24 cellular contexts compared by ENCODE assay signal in the genomic region with DNA sequence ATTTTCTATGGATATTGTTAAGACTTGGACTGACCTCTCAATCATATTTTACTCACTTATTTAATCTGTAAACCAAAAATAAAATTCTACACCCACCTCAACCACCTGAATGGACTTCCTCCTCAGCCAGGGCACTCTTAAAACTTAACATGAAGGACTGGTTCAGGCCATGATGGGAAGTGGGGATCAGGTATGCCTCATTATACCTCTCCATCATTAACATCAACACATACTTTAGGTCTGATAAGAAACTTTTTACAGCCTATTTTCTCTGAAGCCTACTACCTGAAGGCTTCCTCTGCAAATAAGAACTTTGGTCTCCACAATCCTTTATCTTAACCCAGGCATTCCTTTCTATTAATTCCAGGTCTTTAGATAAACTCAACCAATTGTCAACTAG.
DNase-seq lines count a peak whose midpoint lies in the region; TF ChIP-seq lines count a peak whose summit lies in the region.
"Had no signal": no experiment of that assay in that cellular context is flagged by ENCODE, and none has a peak within 500 bp of the region (broad histone marks: within the 10 kb centered on the region; RNA-seq: fewer than 3 reads in every experiment).

No MANE protein-coding gene starts in this region.

- H3K27me3 ChIP-seq in endodermal cell (ENCODE audit: control insufficient read depth, insufficient read depth, low read length, poor library complexity, severe bottlenecking) (peaks cover 32% of the 10 kb centered on the region), ovary (no peaks in the 10 kb centered on the region)
- H3K27me3 ChIP-seq: BLaER1 treated with 17β-estradiol and CSF1 and Interleukin-3, amounts not matched to agents 10 nM and 100 nM; MG63 had no signal

- H3K9ac ChIP-seq in endodermal cell (ENCODE audit: extremely low read depth, low read length, poor library complexity, severe bottlenecking) = no peak overlapping the region
- H3K9ac ChIP-seq: BLaER1 treated with 17β-estradiol and CSF1 and Interleukin-3, amounts not matched to agents 10 nM and 100 nM had no signal

- DNase-seq in DMS53 (lab: John Stamatoyannopoulos, UW) (peak; percentile 14), DMS53 treated with DMSO at 0.1 percent for 48 hours (lab: John Stamatoyannopoulos, UW; ENCODE audit: unreplicated experiment) (no peak), endodermal cell (no peak), osteocyte (ENCODE audit: extremely low spot score, unreplicated experiment) (no peak), ovary (no peak), inferior parietal cortex (ENCODE audit: extremely low spot score) (no peak), AML-193 (lab: John Stamatoyannopoulos, UW) (no peak)
- no peak for DNase-seq in activated T-cell treated with anti-CD3 and anti-CD28 coated beads, Interleukin-2, amount 50 U/mL, for 48 hours
- DNase-seq: ACHN; CD8-positive, alpha-beta memory T cell; GF-D8; GOT3; Karpas-422; NCI-H1092; NCI-H1436 treated with DMSO at 0.1 percent for 48 hours; NCI-H1930; NCI-H510A; PC-9; RPMI8226; SHP77 had no signal

- H3K9me3 ChIP-seq in endodermal cell (ENCODE audit: control insufficient read depth, low read length) (no peaks in the 10 kb centered on the region), ovary (no peaks in the 10 kb centered on the region)
- H3K9me3 ChIP-seq: BLaER1 treated with 17β-estradiol and CSF1 and Interleukin-3, amounts not matched to agents 10 nM and 100 nM; MG63 had no signal

- H3K4me1 ChIP-seq in endodermal cell (ENCODE audit: control insufficient read depth, insufficient read depth, low read length) = peaks cover 30% of the 10 kb centered on the region
- H3K4me1 ChIP-seq in ovary (ENCODE audit: insufficient read depth) = peaks cover 10% of the 10 kb centered on the region
- H3K4me1 ChIP-seq: BLaER1 treated with 17β-estradiol and CSF1 and Interleukin-3, amounts not matched to agents 10 nM and 100 nM had no signal

- H3K9me3 Mint-ChIP-seq in endodermal cell (no peaks in the 10 kb centered on the region), osteocyte (ENCODE audit: unreplicated experiment) (no peaks in the 10 kb centered on the region)

- H3K27ac ChIP-seq in endodermal cell (ENCODE audit: low read depth, low read length) (no peak overlapping the region), ovary (no peak overlapping the region)
- H3K27ac ChIP-seq: 22Rv1; BLaER1 treated with 17β-estradiol and CSF1 and Interleukin-3, amounts not matched to agents 10 nM and 100 nM; PC-9 had no signal

- H3K36me3 ChIP-seq in endodermal cell (ENCODE audit: control insufficient read depth, insufficient read depth, low read length) (no peaks in the 10 kb centered on the region), ovary (no peaks in the 10 kb centered on the region)
- H3K36me3 ChIP-seq: BLaER1 treated with 17β-estradiol and CSF1 and Interleukin-3, amounts not matched to agents 10 nM and 100 nM; MG63 had no signal

- H3K27ac Mint-ChIP-seq in endodermal cell (peak overlapping the region; percentile 57), osteocyte (ENCODE audit: unreplicated experiment) (peak overlapping the region; percentile 5)
- H3K27ac Mint-ChIP-seq: CD8-positive, alpha-beta memory T cell had no signal

- TF ChIP-seq CTCF in endodermal cell (conservative IDR thresholded peaks at IDR 0.05) (no peak), osteocyte (IDR thresholded peaks at IDR 0.05) (no peak), ovary (IDR thresholded peaks at IDR 0.05) (no peak)

- H3K4me1 Mint-ChIP-seq in endodermal cell (peaks cover 69% of the 10 kb centered on the region), osteocyte (ENCODE audit: unreplicated experiment) (peaks cover 64% of the 10 kb centered on the region)
- H3K4me1 Mint-ChIP-seq: CD8-positive, alpha-beta memory T cell; IgD-negative memory B cell had no signal

- H3K4me3 Mint-ChIP-seq in endodermal cell (peak overlapping the region; percentile 18), osteocyte (ENCODE audit: unreplicated experiment) (no peak overlapping the region)
- H3K4me3 Mint-ChIP-seq: CD8-positive, alpha-beta memory T cell; IgD-negative memory B cell had no signal

- no peak for TF ChIP-seq POLR2A in ovary (IDR thresholded peaks at IDR 0.05)

- TF ChIP-seq EP300 in ovary (IDR thresholded peaks at IDR 0.05) = no peak

- intact Hi-C loops in ovary (cut with DNase I) = no loop called here

- no peaks in the 10 kb centered on the region for H3K36me3 Mint-ChIP-seq in endodermal cell (ENCODE audit: low read depth)
- H3K36me3 Mint-ChIP-seq in osteocyte (ENCODE audit: unreplicated experiment) = no peaks in the 10 kb centered on the region
- H3K36me3 Mint-ChIP-seq: IgD-negative memory B cell had no signal

- H3K27me3 Mint-ChIP-seq in endodermal cell (ENCODE audit: insufficient read depth) (peaks cover 14% of the 10 kb centered on the region), osteocyte (ENCODE audit: unreplicated experiment) (no peaks in the 10 kb centered on the region)
- H3K27me3 Mint-ChIP-seq: CD8-positive, alpha-beta memory T cell; IgD-negative memory B cell had no signal

- H3K4me3 ChIP-seq in endodermal cell (ENCODE audit: low read length) = peak overlapping the region; percentile 9
- H3K4me3 ChIP-seq in ovary = no peak overlapping the region
- H3K4me3 ChIP-seq: BLaER1 treated with 17β-estradiol and CSF1 and Interleukin-3, amounts not matched to agents 10 nM and 100 nM; MG63; PC-9 had no signal
